ENCODE assay signal across 1 cellular context in the genomic region with DNA sequence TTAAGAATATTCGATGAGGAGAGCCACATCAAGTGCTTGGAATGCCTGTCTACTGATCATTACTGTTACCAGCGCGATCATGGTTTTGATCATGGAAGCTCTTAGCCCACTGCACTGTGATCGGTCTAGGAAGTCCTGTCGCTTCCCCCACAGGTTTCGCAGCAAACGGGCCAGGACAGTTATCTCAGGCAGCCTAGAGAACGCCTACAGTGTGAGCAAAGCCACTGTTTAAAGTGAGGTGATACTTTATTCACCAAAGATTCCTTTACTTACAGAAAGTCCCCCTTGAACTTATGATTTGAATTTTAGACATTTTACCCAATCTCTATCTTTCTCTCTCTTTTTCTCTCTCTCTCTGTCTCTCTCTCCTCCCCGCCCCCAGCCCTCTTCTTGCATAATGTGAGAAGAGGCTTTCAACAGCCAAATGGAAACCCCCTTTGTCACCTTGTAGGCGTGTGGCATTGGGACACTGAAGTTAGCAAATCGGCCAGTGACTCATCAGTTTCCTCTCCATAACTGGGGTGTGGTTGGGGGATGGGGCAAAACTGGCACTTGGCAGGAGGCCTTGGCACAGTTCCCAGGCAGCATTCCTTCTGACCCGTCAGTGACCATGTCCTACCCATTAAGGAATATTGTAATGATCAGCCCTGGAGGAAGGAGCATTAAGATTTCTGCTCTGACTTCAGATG.
TF ChIP-seq lines count a peak whose summit lies in the region.

No MANE protein-coding gene starts in this region.

TF ChIP-seq in HepG2, 621 proteins besides CTCF, POLR2A, EP300 and RAD21 (continued from another document):
- TF ChIP-seq POLR2G (IDR thresholded peaks at IDR 0.05; ENCODE audit: low read depth, low read length): no peak
- no peak for TF ChIP-seq TBL1XR1 (IDR thresholded peaks at IDR 0.05; ENCODE audit: borderline replicate concordance, low read length, partially characterized antibody)
- no peak for TF ChIP-seq ZNF3 (CRISPR knock-in tag; IDR thresholded peaks at IDR 0.05)
- TF ChIP-seq ZNF263 (CRISPR knock-in tag; IDR thresholded peaks at IDR 0.05): no peak
- TF ChIP-seq FOSL2 (CRISPR knock-in tag; IDR thresholded peaks at IDR 0.05): peak; percentile 92
- TF ChIP-seq, protein P1, sequence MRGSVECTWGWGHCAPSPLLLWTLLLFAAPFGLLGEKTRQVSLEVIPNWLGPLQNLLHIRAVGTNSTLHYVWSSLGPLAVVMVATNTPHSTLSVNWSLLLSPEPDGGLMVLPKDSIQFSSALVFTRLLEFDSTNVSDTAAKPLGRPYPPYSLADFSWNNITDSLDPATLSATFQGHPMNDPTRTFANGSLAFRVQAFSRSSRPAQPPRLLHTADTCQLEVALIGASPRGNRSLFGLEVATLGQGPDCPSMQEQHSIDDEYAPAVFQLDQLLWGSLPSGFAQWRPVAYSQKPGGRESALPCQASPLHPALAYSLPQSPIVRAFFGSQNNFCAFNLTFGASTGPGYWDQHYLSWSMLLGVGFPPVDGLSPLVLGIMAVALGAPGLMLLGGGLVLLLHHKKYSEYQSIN (CRISPR knock-in tag; IDR thresholded peaks at IDR 0.05; ENCODE audit: borderline replicate concordance): no peak
- no peak for TF ChIP-seq NR2F1 (CRISPR knock-in tag; IDR thresholded peaks at IDR 0.05)
- TF ChIP-seq, protein P2, sequence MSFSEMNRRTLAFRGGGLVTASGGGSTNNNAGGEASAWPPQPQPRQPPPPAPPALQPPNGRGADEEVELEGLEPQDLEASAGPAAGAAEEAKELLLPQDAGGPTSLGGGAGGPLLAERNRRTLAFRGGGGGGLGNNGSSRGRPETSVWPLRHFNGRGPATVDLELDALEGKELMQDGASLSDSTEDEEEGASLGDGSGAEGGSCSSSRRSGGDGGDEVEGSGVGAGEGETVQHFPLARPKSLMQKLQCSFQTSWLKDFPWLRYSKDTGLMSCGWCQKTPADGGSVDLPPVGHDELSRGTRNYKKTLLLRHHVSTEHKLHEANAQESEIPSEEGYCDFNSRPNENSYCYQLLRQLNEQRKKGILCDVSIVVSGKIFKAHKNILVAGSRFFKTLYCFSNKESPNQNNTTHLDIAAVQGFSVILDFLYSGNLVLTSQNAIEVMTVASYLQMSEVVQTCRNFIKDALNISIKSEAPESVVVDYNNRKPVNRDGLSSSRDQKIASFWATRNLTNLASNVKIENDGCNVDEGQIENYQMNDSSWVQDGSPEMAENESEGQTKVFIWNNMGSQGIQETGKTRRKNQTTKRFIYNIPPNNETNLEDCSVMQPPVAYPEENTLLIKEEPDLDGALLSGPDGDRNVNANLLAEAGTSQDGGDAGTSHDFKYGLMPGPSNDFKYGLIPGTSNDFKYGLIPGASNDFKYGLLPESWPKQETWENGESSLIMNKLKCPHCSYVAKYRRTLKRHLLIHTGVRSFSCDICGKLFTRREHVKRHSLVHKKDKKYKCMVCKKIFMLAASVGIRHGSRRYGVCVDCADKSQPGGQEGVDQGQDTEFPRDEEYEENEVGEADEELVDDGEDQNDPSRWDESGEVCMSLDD (CRISPR knock-in tag; IDR thresholded peaks at IDR 0.05; ENCODE audit: borderline replicate concordance): no peak
- TF ChIP-seq SRSF1 (optimal IDR thresholded peaks at IDR 0.05; ENCODE audit: low read depth, low read length): no peak
- no peak for TF ChIP-seq HDAC1 (CRISPR knock-in tag; IDR thresholded peaks at IDR 0.05)
- TF ChIP-seq ZNF660 (CRISPR knock-in tag; IDR thresholded peaks at IDR 0.05; ENCODE audit: borderline replicate concordance, low read depth): no peak
- no peak for TF ChIP-seq ATF7 (IDR thresholded peaks at IDR 0.05)
- no peak for TF ChIP-seq ATF7 (CRISPR knock-in tag; IDR thresholded peaks at IDR 0.05)
- TF ChIP-seq TARDBP (CRISPR knock-in tag; IDR thresholded peaks at IDR 0.05): no peak
- TF ChIP-seq NFE2L2 (IDR thresholded peaks at IDR 0.05; ENCODE audit: low read length): peak; percentile 70; the same call in 1 of the 2 replicates
- TF ChIP-seq FOXA1 (IDR thresholded peaks at IDR 0.05): no peak
- TF ChIP-seq FOXA1 (CRISPR knock-in tag; IDR thresholded peaks at IDR 0.05): no peak
- peak; percentile 36; the same call in 1 of the 2 replicates for TF ChIP-seq CEBPB (IDR thresholded peaks at IDR 0.05; ENCODE audit: borderline replicate concordance, low read depth, low read length)
- TF ChIP-seq, protein P3, sequence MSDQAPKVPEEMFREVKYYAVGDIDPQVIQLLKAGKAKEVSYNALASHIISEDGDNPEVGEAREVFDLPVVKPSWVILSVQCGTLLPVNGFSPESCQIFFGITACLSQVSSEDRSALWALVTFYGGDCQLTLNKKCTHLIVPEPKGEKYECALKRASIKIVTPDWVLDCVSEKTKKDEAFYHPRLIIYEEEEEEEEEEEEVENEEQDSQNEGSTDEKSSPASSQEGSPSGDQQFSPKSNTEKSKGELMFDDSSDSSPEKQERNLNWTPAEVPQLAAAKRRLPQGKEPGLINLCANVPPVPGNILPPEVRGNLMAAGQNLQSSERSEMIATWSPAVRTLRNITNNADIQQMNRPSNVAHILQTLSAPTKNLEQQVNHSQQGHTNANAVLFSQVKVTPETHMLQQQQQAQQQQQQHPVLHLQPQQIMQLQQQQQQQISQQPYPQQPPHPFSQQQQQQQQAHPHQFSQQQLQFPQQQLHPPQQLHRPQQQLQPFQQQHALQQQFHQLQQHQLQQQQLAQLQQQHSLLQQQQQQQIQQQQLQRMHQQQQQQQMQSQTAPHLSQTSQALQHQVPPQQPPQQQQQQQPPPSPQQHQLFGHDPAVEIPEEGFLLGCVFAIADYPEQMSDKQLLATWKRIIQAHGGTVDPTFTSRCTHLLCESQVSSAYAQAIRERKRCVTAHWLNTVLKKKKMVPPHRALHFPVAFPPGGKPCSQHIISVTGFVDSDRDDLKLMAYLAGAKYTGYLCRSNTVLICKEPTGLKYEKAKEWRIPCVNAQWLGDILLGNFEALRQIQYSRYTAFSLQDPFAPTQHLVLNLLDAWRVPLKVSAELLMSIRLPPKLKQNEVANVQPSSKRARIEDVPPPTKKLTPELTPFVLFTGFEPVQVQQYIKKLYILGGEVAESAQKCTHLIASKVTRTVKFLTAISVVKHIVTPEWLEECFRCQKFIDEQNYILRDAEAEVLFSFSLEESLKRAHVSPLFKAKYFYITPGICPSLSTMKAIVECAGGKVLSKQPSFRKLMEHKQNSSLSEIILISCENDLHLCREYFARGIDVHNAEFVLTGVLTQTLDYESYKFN (CRISPR knock-in tag; conservative IDR thresholded peaks at IDR 0.05): no peak
- TF ChIP-seq SATB2 (CRISPR knock-in tag; IDR thresholded peaks at IDR 0.05): no peak
- no peak for TF ChIP-seq MED13 (CRISPR knock-in tag; IDR thresholded peaks at IDR 0.05)
- 0 out of 4 replicates have a peak, but pooled peaks of 1 of the 2 experiments have one; percentile 4 for TF ChIP-seq MAFK (conservative IDR thresholded peaks at IDR 0.05 in 1 of 2, IDR thresholded peaks at IDR 0.05 in 1 of 2; ENCODE audit: low read length in 2 of 2)
- TF ChIP-seq, protein P4, sequence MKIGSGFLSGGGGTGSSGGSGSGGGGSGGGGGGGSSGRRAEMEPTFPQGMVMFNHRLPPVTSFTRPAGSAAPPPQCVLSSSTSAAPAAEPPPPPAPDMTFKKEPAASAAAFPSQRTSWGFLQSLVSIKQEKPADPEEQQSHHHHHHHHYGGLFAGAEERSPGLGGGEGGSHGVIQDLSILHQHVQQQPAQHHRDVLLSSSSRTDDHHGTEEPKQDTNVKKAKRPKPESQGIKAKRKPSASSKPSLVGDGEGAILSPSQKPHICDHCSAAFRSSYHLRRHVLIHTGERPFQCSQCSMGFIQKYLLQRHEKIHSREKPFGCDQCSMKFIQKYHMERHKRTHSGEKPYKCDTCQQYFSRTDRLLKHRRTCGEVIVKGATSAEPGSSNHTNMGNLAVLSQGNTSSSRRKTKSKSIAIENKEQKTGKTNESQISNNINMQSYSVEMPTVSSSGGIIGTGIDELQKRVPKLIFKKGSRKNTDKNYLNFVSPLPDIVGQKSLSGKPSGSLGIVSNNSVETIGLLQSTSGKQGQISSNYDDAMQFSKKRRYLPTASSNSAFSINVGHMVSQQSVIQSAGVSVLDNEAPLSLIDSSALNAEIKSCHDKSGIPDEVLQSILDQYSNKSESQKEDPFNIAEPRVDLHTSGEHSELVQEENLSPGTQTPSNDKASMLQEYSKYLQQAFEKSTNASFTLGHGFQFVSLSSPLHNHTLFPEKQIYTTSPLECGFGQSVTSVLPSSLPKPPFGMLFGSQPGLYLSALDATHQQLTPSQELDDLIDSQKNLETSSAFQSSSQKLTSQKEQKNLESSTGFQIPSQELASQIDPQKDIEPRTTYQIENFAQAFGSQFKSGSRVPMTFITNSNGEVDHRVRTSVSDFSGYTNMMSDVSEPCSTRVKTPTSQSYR (CRISPR knock-in tag; IDR thresholded peaks at IDR 0.05; ENCODE audit: borderline replicate concordance): peak; percentile 73
- no peak for TF ChIP-seq ZNF12 (CRISPR knock-in tag; IDR thresholded peaks at IDR 0.05)
- TF ChIP-seq ZSCAN31 (CRISPR knock-in tag; IDR thresholded peaks at IDR 0.05; ENCODE audit: low read depth): no peak
- TF ChIP-seq SP5 (CRISPR knock-in tag; IDR thresholded peaks at IDR 0.05; ENCODE audit: borderline replicate concordance, low read depth): no peak
- TF ChIP-seq, protein P5, sequence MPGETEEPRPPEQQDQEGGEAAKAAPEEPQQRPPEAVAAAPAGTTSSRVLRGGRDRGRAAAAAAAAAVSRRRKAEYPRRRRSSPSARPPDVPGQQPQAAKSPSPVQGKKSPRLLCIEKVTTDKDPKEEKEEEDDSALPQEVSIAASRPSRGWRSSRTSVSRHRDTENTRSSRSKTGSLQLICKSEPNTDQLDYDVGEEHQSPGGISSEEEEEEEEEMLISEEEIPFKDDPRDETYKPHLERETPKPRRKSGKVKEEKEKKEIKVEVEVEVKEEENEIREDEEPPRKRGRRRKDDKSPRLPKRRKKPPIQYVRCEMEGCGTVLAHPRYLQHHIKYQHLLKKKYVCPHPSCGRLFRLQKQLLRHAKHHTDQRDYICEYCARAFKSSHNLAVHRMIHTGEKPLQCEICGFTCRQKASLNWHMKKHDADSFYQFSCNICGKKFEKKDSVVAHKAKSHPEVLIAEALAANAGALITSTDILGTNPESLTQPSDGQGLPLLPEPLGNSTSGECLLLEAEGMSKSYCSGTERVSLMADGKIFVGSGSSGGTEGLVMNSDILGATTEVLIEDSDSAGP (CRISPR knock-in tag; IDR thresholded peaks at IDR 0.05; ENCODE audit: borderline replicate concordance): no peak
- TF ChIP-seq MAFF (IDR thresholded peaks at IDR 0.05; ENCODE audit: low read depth, low read length): peak; percentile 13; the same call in 1 of the 2 replicates
- no peak for TF ChIP-seq BHLHE40 (IDR thresholded peaks at IDR 0.05; ENCODE audit: low read length)
- TF ChIP-seq RELA (CRISPR knock-in tag; IDR thresholded peaks at IDR 0.05): no peak
- TF ChIP-seq CCAR2 (optimal IDR thresholded peaks at IDR 0.05; ENCODE audit: low read depth, low read length): no peak
- no peak for TF ChIP-seq CHCHD3 (CRISPR knock-in tag; IDR thresholded peaks at IDR 0.05)
- TF ChIP-seq ATAD3A (CRISPR knock-in tag; IDR thresholded peaks at IDR 0.05): no peak
- TF ChIP-seq HCFC1 (IDR thresholded peaks at IDR 0.05; ENCODE audit: low read depth, low read length): no peak
- TF ChIP-seq, protein P6, sequence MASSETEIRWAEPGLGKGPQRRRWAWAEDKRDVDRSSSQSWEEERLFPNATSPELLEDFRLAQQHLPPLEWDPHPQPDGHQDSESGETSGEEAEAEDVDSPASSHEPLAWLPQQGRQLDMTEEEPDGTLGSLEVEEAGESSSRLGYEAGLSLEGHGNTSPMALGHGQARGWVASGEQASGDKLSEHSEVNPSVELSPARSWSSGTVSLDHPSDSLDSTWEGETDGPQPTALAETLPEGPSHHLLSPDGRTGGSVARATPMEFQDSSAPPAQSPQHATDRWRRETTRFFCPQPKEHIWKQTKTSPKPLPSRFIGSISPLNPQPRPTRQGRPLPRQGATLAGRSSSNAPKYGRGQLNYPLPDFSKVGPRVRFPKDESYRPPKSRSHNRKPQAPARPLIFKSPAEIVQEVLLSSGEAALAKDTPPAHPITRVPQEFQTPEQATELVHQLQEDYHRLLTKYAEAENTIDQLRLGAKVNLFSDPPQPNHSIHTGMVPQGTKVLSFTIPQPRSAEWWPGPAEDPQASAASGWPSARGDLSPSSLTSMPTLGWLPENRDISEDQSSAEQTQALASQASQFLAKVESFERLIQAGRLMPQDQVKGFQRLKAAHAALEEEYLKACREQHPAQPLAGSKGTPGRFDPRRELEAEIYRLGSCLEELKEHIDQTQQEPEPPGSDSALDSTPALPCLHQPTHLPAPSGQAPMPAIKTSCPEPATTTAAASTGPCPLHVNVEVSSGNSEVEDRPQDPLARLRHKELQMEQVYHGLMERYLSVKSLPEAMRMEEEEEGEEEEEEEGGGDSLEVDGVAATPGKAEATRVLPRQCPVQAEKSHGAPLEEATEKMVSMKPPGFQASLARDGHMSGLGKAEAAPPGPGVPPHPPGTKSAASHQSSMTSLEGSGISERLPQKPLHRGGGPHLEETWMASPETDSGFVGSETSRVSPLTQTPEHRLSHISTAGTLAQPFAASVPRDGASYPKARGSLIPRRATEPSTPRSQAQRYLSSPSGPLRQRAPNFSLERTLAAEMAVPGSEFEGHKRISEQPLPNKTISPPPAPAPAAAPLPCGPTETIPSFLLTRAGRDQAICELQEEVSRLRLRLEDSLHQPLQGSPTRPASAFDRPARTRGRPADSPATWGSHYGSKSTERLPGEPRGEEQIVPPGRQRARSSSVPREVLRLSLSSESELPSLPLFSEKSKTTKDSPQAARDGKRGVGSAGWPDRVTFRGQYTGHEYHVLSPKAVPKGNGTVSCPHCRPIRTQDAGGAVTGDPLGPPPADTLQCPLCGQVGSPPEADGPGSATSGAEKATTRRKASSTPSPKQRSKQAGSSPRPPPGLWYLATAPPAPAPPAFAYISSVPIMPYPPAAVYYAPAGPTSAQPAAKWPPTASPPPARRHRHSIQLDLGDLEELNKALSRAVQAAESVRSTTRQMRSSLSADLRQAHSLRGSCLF (CRISPR knock-in tag; IDR thresholded peaks at IDR 0.05; ENCODE audit: borderline replicate concordance): no peak
- TF ChIP-seq, protein P7, sequence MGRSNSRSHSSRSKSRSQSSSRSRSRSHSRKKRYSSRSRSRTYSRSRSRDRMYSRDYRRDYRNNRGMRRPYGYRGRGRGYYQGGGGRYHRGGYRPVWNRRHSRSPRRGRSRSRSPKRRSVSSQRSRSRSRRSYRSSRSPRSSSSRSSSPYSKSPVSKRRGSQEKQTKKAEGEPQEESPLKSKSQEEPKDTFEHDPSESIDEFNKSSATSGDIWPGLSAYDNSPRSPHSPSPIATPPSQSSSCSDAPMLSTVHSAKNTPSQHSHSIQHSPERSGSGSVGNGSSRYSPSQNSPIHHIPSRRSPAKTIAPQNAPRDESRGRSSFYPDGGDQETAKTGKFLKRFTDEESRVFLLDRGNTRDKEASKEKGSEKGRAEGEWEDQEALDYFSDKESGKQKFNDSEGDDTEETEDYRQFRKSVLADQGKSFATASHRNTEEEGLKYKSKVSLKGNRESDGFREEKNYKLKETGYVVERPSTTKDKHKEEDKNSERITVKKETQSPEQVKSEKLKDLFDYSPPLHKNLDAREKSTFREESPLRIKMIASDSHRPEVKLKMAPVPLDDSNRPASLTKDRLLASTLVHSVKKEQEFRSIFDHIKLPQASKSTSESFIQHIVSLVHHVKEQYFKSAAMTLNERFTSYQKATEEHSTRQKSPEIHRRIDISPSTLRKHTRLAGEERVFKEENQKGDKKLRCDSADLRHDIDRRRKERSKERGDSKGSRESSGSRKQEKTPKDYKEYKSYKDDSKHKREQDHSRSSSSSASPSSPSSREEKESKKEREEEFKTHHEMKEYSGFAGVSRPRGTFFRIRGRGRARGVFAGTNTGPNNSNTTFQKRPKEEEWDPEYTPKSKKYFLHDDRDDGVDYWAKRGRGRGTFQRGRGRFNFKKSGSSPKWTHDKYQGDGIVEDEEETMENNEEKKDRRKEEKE (IDR thresholded peaks at IDR 0.05): no peak
TF ChIP-seq in HepG2: peak in this region for 7.
